Comparison of ENCODE assay signal across 1 cellular context in genomic region chr17:73187203-73187769, GRCh38.
TF ChIP-seq lines count a peak whose summit lies in the region.

No MANE protein-coding gene starts in this region.

TF ChIP-seq in HepG2, 621 proteins besides CTCF, POLR2A, EP300 and RAD21 (continued from another document and continues in another):
- TF ChIP-seq, protein P1, sequence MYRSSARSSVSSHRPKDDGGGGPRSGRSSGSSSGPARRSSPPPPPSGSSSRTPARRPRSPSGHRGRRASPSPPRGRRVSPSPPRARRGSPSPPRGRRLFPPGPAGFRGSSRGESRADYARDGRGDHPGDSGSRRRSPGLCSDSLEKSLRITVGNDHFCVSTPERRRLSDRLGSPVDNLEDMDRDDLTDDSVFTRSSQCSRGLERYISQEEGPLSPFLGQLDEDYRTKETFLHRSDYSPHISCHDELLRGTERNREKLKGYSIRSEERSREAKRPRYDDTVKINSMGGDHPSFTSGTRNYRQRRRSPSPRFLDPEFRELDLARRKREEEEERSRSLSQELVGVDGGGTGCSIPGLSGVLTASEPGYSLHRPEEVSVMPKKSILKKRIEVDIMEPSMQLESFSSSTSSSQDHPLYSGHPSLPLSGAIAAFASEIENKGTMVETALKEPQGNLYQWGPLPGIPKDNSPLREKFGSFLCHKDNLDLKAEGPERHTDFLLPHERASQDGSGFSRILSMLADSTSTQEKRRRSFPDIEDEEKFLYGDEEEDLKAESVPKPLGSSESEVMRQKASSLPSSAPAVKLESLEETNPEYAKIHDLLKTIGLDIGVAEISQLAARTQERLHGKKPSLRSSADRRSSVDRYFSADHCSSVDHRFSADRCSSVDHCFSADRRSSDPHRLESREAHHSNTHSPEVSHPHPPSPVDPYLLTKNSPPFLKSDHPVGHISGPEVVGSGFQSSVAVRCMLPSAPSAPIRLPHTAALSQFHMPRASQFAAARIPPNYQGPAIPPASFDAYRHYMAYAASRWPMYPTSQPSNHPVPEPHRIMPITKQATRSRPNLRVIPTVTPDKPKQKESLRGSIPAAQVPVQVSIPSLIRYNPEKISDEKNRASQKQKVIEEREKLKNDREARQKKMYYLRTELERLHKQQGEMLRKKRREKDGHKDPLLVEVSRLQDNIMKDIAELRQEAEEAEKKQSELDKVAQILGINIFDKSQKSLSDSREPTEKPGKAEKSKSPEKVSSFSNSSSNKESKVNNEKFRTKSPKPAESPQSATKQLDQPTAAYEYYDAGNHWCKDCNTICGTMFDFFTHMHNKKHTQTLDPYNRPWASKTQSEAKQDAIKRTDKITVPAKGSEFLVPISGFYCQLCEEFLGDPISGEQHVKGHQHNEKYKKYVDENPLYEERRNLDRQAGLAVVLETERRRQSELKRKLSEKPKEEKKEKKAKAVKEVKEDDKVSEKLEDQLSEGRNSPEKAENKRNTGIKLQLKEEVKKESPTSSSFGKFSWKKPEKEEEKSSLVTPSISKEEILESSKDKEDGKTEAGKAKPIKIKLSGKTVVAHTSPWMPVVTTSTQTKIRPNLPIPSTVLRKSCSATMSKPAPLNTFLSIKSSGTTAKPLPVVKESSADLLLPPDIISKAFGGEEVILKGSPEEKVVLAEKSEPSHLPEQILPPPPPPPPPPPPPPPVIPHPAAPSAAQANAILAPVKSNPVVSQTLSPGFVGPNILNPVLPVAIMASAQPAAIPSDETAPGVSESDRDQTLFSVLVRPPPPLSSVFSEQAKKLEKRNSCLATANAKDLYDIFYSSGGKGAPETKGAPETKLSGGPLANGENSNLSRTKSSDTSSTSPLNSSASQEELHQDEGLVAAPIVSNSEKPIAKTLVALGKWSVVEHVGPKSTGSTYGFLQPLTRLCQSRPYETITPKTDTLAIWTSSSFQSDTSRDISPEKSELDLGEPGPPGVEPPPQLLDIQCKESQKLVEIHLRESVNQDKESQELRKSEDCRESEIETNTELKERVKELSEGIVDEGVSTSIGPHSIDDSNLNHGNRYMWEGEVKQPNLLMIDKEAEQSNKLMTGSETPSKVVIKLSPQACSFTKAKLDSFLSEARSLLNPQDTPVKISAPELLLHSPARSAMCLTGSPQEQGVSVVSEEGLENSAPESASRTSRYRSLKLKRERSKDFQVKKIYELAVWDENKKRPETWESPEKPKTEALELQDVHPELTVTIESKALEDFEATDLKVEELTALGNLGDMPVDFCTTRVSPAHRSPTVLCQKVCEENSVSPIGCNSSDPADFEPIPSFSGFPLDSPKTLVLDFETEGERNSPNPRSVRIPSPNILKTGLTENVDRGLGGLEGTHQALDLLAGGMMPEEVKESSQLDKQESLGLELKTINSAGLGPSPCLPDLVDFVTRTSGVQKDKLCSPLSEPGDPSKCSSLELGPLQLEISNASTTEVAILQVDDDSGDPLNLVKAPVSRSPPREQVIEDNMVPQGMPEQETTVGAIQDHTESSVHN (CRISPR knock-in tag; IDR thresholded peaks at IDR 0.05) = 0 out of 2 replicates have a peak, but pooled peaks have one; percentile 42
- TF ChIP-seq ZNF142 (CRISPR knock-in tag; IDR thresholded peaks at IDR 0.05) = peak; percentile 84; the same call in 1 of the 2 replicates
- TF ChIP-seq ZNF251 (CRISPR knock-in tag; IDR thresholded peaks at IDR 0.05) = no peak
- peak; percentile 24; the same call in 1 of the 2 replicates for TF ChIP-seq ELF1 (CRISPR knock-in tag; IDR thresholded peaks at IDR 0.05)
- TF ChIP-seq NFIB (CRISPR knock-in tag; IDR thresholded peaks at IDR 0.05; ENCODE audit: borderline replicate concordance) = no peak
- TF ChIP-seq ZNF672 (CRISPR knock-in tag; IDR thresholded peaks at IDR 0.05) = no peak
- TF ChIP-seq ZBED4 (CRISPR knock-in tag; IDR thresholded peaks at IDR 0.05; ENCODE audit: borderline replicate concordance) = no peak
- TF ChIP-seq RFXAP (CRISPR knock-in tag; IDR thresholded peaks at IDR 0.05; ENCODE audit: borderline replicate concordance) = peak; percentile 77; the same call in 1 of the 2 replicates
- no peak for TF ChIP-seq ZNF839 (CRISPR knock-in tag; IDR thresholded peaks at IDR 0.05; ENCODE audit: borderline replicate concordance)
- peak; percentile 47 for TF ChIP-seq ZNF777 (CRISPR knock-in tag; IDR thresholded peaks at IDR 0.05)
- TF ChIP-seq ZBTB43 (CRISPR knock-in tag; conservative IDR thresholded peaks at IDR 0.05) = no peak
- TF ChIP-seq PRDM4 (CRISPR knock-in tag; IDR thresholded peaks at IDR 0.05; ENCODE audit: borderline replicate concordance) = peak; percentile 84; the same call in 1 of the 2 replicates
- peak; percentile 66; the same call in 1 of the 2 replicates for TF ChIP-seq ZNF281 (CRISPR knock-in tag; IDR thresholded peaks at IDR 0.05; ENCODE audit: borderline replicate concordance)
- TF ChIP-seq MTF2 (CRISPR knock-in tag; IDR thresholded peaks at IDR 0.05; ENCODE audit: borderline replicate concordance) = 0 out of 2 replicates have a peak, but pooled peaks have one; percentile 37
- peak; percentile 39; the same call in 1 of the 2 replicates for TF ChIP-seq ZBTB10 (CRISPR knock-in tag; IDR thresholded peaks at IDR 0.05; ENCODE audit: borderline replicate concordance)
- TF ChIP-seq CHCHD3 (CRISPR knock-in tag; IDR thresholded peaks at IDR 0.05) = no peak
- TF ChIP-seq ZZZ3 (CRISPR knock-in tag; IDR thresholded peaks at IDR 0.05; ENCODE audit: borderline replicate concordance) = no peak
